ENCODE assay signal across 2 cellular contexts in the genomic region with DNA sequence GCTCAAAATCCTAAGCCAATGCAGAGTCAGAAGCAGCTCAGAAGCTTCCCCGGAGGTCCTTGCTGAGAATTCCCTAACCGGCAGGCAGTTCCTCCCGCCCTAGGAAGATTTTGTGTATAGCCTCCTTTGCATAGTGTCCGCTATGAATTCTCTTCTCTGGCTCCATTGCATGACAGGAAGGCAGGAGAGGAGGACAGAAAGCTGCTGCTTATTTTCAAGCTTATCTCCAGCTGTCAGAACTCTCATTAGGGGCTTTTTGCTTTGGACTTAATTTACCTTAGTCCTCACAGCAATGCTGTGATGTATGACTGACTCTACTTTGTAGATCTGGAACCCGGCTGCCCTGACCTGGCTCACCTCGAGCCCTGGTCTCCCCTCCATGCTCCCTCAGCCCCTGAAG.
TF ChIP-seq lines count a peak whose summit lies in the region.

No MANE protein-coding gene starts in this region.

TF ChIP-seq in SK-N-SH, 30 proteins besides CTCF, POLR2A, EP300 and RAD21 (continued from another document):
- TF ChIP-seq, protein P1, sequence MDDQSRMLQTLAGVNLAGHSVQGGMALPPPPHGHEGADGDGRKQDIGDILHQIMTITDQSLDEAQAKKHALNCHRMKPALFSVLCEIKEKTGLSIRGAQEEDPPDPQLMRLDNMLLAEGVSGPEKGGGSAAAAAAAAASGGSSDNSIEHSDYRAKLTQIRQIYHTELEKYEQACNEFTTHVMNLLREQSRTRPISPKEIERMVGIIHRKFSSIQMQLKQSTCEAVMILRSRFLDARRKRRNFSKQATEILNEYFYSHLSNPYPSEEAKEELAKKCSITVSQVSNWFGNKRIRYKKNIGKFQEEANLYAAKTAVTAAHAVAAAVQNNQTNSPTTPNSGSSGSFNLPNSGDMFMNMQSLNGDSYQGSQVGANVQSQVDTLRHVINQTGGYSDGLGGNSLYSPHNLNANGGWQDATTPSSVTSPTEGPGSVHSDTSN (IDR thresholded peaks at IDR 0.05), result no peak
- TF ChIP-seq FOXJ3 (CRISPR knock-in tag; IDR thresholded peaks at IDR 0.05) (no peak), TEAD4 (IDR thresholded peaks at IDR 0.05; ENCODE audit: borderline replicate concordance, insufficient read depth) (no peak), RXRA (IDR thresholded peaks at IDR 0.05; ENCODE audit: borderline replicate concordance, low read depth) (no peak), RCOR1 (IDR thresholded peaks at IDR 0.05; ENCODE audit: low read length) (no peak)
- TF ChIP-seq, protein P2, sequence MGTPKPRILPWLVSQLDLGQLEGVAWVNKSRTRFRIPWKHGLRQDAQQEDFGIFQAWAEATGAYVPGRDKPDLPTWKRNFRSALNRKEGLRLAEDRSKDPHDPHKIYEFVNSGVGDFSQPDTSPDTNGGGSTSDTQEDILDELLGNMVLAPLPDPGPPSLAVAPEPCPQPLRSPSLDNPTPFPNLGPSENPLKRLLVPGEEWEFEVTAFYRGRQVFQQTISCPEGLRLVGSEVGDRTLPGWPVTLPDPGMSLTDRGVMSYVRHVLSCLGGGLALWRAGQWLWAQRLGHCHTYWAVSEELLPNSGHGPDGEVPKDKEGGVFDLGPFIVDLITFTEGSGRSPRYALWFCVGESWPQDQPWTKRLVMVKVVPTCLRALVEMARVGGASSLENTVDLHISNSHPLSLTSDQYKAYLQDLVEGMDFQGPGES (IDR thresholded peaks at IDR 0.05; ENCODE audit: low read depth, low read length), result no peak

TF ChIP-seq in SK-N-SH treated with all-trans-retinoic acid at 6 μM for 48 hours, 23 proteins besides CTCF, POLR2A, EP300 and RAD21 (continued from another document):
- TF ChIP-seq, protein P3, sequence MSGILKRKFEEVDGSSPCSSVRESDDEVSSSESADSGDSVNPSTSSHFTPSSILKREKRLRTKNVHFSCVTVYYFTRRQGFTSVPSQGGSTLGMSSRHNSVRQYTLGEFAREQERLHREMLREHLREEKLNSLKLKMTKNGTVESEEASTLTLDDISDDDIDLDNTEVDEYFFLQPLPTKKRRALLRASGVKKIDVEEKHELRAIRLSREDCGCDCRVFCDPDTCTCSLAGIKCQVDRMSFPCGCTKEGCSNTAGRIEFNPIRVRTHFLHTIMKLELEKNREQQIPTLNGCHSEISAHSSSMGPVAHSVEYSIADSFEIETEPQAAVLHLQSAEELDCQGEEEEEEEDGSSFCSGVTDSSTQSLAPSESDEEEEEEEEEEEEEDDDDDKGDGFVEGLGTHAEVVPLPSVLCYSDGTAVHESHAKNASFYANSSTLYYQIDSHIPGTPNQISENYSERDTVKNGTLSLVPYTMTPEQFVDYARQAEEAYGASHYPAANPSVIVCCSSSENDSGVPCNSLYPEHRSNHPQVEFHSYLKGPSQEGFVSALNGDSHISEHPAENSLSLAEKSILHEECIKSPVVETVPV (CRISPR knock-in tag; IDR thresholded peaks at IDR 0.05), result no peak
- TF ChIP-seq TCF4 (CRISPR knock-in tag; IDR thresholded peaks at IDR 0.05; ENCODE audit: borderline replicate concordance) (no peak), ZFP3 (CRISPR knock-in tag; IDR thresholded peaks at IDR 0.05) (no peak), ZNF8 (CRISPR knock-in tag; IDR thresholded peaks at IDR 0.05) (no peak)
- TF ChIP-seq, protein P4, sequence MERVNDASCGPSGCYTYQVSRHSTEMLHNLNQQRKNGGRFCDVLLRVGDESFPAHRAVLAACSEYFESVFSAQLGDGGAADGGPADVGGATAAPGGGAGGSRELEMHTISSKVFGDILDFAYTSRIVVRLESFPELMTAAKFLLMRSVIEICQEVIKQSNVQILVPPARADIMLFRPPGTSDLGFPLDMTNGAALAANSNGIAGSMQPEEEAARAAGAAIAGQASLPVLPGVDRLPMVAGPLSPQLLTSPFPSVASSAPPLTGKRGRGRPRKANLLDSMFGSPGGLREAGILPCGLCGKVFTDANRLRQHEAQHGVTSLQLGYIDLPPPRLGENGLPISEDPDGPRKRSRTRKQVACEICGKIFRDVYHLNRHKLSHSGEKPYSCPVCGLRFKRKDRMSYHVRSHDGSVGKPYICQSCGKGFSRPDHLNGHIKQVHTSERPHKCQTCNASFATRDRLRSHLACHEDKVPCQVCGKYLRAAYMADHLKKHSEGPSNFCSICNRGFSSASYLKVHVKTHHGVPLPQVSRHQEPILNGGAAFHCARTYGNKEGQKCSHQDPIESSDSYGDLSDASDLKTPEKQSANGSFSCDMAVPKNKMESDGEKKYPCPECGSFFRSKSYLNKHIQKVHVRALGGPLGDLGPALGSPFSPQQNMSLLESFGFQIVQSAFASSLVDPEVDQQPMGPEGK (CRISPR knock-in tag; IDR thresholded peaks at IDR 0.05; ENCODE audit: borderline replicate concordance), result no peak
